In genomic region chr7:12709731-12710502, GRCh38 we compare ENCODE assay signal across 18 cellular contexts. TPM values are rescaled to one million over a fixed set of nuclear protein-coding genes. Genes with fewer than 3 reads are reported as not detected.
DNase-seq lines count a peak whose midpoint lies in the region; ATAC-seq and TF ChIP-seq lines count a peak whose summit lies in the region.
"Had no signal": no experiment of that assay in that cellular context is flagged by ENCODE, and none has a peak within 500 bp of the region (broad histone marks: within the 10 kb centered on the region; RNA-seq: fewer than 3 reads in every experiment).

No MANE protein-coding gene starts in this region.

- H3K27me3 ChIP-seq in adipocyte (replicated peaks; ENCODE audit: control insufficient read depth, insufficient read depth, low read length) (no peaks in the 10 kb centered on the region), thyroid gland (no peaks in the 10 kb centered on the region)
- H3K27me3 ChIP-seq: right atrium auricular region had no signal

- no peaks in the 10 kb centered on the region for H3K9me3 Mint-ChIP-seq in activated T-helper 17 cell treated with anti-CD3 and anti-CD28 coated beads, Interleukin-2, amount 50 U/mL, for 72 hours
- H3K9me3 Mint-ChIP-seq: activated CD4-positive, alpha-beta T cell treated with anti-CD3 and anti-CD28 coated beads, Interleukin-2, amount 10 ng/mL, durations not matched to agents 7 days and 5 days; stimulated activated naive CD8-positive, alpha-beta T cell treated with anti-CD3 and anti-CD28 coated beads, Interleukin-15, Interleukin-2, amounts not matched to agents 100 ng/mL and 50 ng/mL, for 24 hours; T-helper 1 cell treated with Interleukin-12 subunit alpha and Interleukin-12 subunit beta and Interleukin-4 antibody, amounts not matched to agents 30 μg/mL and 1 μg/mL, for 36 hours had no signal

- H3K4me1 ChIP-seq in adipocyte (ENCODE audit: control insufficient read depth, insufficient read depth, low read length) (peaks cover 32% of the 10 kb centered on the region), thyroid gland (peaks cover 9 to 11% of the 10 kb centered on the region in 2 donors)

- no peak overlapping the region for H3K27ac Mint-ChIP-seq in activated T-helper 17 cell treated with anti-CD3 and anti-CD28 coated beads, Interleukin-2, amount 50 U/mL, for 72 hours
- H3K27ac Mint-ChIP-seq: activated CD4-positive, alpha-beta T cell treated with anti-CD3 and anti-CD28 coated beads, Interleukin-2, amount 10 ng/mL, durations not matched to agents 7 days and 5 days; naive B cell; stimulated activated naive CD8-positive, alpha-beta T cell treated with anti-CD3 and anti-CD28 coated beads, Interleukin-15, Interleukin-2, amounts not matched to agents 100 ng/mL and 50 ng/mL, for 24 hours; T-helper 1 cell treated with Interleukin-12 subunit alpha and Interleukin-12 subunit beta and Interleukin-4 antibody, amounts not matched to agents 30 μg/mL and 1 μg/mL, for 36 hours had no signal

- no peaks in the 10 kb centered on the region for H3K4me1 Mint-ChIP-seq in activated T-helper 17 cell treated with anti-CD3 and anti-CD28 coated beads, Interleukin-2, amount 50 U/mL, for 72 hours
- H3K4me1 Mint-ChIP-seq: naive B cell had no signal

- TF ChIP-seq POLR2A in thyroid gland (IDR thresholded peaks at IDR 0.05): no peak

- H3K4me3 ChIP-seq in adipocyte (ENCODE audit: low read length): no peak overlapping the region
- no peak overlapping the region for H3K4me3 ChIP-seq in thyroid gland (replicated peaks in 1 of 3)
- H3K4me3 ChIP-seq: PC-9, right atrium auricular region had no signal

- 92 to 95% methylated on average over 2 of the region's 2 CpGs for WGBS in thyroid gland, 2 donors

- H3K27me3 Mint-ChIP-seq in activated T-helper 17 cell treated with anti-CD3 and anti-CD28 coated beads, Interleukin-2, amount 50 U/mL, for 72 hours: no peaks in the 10 kb centered on the region
- H3K27me3 Mint-ChIP-seq: activated CD4-positive, alpha-beta T cell treated with anti-CD3 and anti-CD28 coated beads, Interleukin-2, amount 10 ng/mL, durations not matched to agents 7 days and 5 days; naive B cell; stimulated activated naive CD8-positive, alpha-beta T cell treated with anti-CD3 and anti-CD28 coated beads, Interleukin-15, Interleukin-2, amounts not matched to agents 100 ng/mL and 50 ng/mL, for 24 hours had no signal

- no peaks in the 10 kb centered on the region for H3K36me3 ChIP-seq in adipocyte (ENCODE audit: control insufficient read depth, insufficient read depth, low read length, severe bottlenecking)
- no peaks in the 10 kb centered on the region for H3K36me3 ChIP-seq in thyroid gland
- H3K36me3 ChIP-seq: right atrium auricular region had no signal

- in situ Hi-C loops in ACHN (cut with HindIII; ENCODE audit: low pct_ligation_motif_present, low pct_unique_long_range_greater_than_20kb, low sequenced_read_pairs): no loop called here

- no peaks in the 10 kb centered on the region for H3K36me3 Mint-ChIP-seq in activated T-helper 17 cell treated with anti-CD3 and anti-CD28 coated beads, Interleukin-2, amount 50 U/mL, for 72 hours (ENCODE audit: low read depth)
- H3K36me3 Mint-ChIP-seq: naive B cell had no signal

- no peak for TF ChIP-seq CTCF in thyroid gland (IDR thresholded peaks at IDR 0.05)

- no peak for ATAC-seq in activated T-helper 17 cell treated with anti-CD3 and anti-CD28 coated beads, Interleukin-2, amount 50 U/mL, for 72 hours (replicated peaks)

- DNase-seq in GM04504 (ENCODE audit: low read depth): peak; percentile 82
- peak; percentile 73 for DNase-seq in adipocyte (ENCODE audit: low read depth)
- peak; percentile 76 for DNase-seq in iris pigment epithelial cell (ENCODE audit: low read depth)
- no peak for DNase-seq in thyroid gland
- no peak for DNase-seq in DMS 273 treated with DMSO at 0.1 percent for 48 hours (lab: John Stamatoyannopoulos, UW)
- DNase-seq in ACHN: no peak
- DNase-seq: activated CD4-positive, alpha-beta T cell treated with anti-CD3 and anti-CD28 coated beads, Interleukin-2, amount 10 ng/mL, durations not matched to agents 7 days and 5 days; activated T-cell treated with anti-CD3 and anti-CD28 coated beads, Interleukin-2, amount 50 U/mL, for 48 hours; amygdala; Calu3; naive B cell; NCI-H1105; NCI-H446 had no signal

- intact Hi-C loops in thyroid gland (cut with DNase I): no loop called here

- H3K27ac ChIP-seq in thyroid gland: peak overlapping the region in 2 of 3 donors; percentile 18 to 33
- H3K27ac ChIP-seq: PC-9, right atrium auricular region had no signal

- H3K9ac ChIP-seq in adipocyte (ENCODE audit: low read length): no peak overlapping the region

- H3K9me3 ChIP-seq in adipocyte (ENCODE audit: control insufficient read depth, low read length): no peaks in the 10 kb centered on the region
- H3K9me3 ChIP-seq in thyroid gland: no peaks in the 10 kb centered on the region
- H3K9me3 ChIP-seq: right atrium auricular region had no signal

- H3K4me3 Mint-ChIP-seq in activated T-helper 17 cell treated with anti-CD3 and anti-CD28 coated beads, Interleukin-2, amount 50 U/mL, for 72 hours: no peak overlapping the region
- H3K4me3 Mint-ChIP-seq: activated CD4-positive, alpha-beta T cell treated with anti-CD3 and anti-CD28 coated beads, Interleukin-2, amount 10 ng/mL, durations not matched to agents 7 days and 5 days; naive B cell; stimulated activated naive CD8-positive, alpha-beta T cell treated with anti-CD3 and anti-CD28 coated beads, Interleukin-15, Interleukin-2, amounts not matched to agents 100 ng/mL and 50 ng/mL, for 24 hours; T-helper 1 cell treated with Interleukin-12 subunit alpha and Interleukin-12 subunit beta and Interleukin-4 antibody, amounts not matched to agents 30 μg/mL and 1 μg/mL, for 36 hours had no signal

RNA-seq across cellular contexts. Expression of gene ARL4A, which starts 22.5 kb away (rescaled TPM):
- total RNA-seq in thyroid gland: 10 to 100 TPM; 30.6 to 87.6 (median 43.4) TPM
- total RNA-seq in activated T-helper 17 cell treated with anti-CD3 and anti-CD28 coated beads, Interleukin-2, amount 50 U/mL, for 72 hours: 10 to 100 TPM; 12.4 to 17.0 TPM

Comparison
In these comparisons a context has a peak if more than half of its experiments do, and no peak if none do; other contexts are left out.
1. DNase-seq: peak in GM04504 (single experiment), adipocyte (single experiment) and iris pigment epithelial cell (single experiment); none in thyroid gland (0 of 2), DMS 273 treated with DMSO at 0.1 percent for 48 hours (single experiment) and ACHN (single experiment).